Comparison of ENCODE assay signal across 23 cellular contexts in genomic region chrX:50180073-50180940, GRCh38. TPM values are rescaled to one million over a fixed set of nuclear protein-coding genes. Genes with fewer than 3 reads are reported as not detected.
A peak's percentile ranks its signal among the peaks of the same experiment; 100 is the strongest.
DNase-seq lines count a peak whose midpoint lies in the region; ATAC-seq, FAIRE-seq and TF ChIP-seq lines count a peak whose summit lies in the region.
"Had no signal": no experiment of that assay in that cellular context is flagged by ENCODE, and none has a peak within 500 bp of the region (broad histone marks: within the 10 kb centered on the region; RNA-seq: fewer than 3 reads in every experiment).

No MANE protein-coding gene starts in this region.

- H3K27me3 Mint-ChIP-seq in Caco-2 (ENCODE audit: insufficient read depth, unreplicated experiment): no peaks in the 10 kb centered on the region

- no peaks in the 10 kb centered on the region for H3K27me3 ChIP-seq in Caco-2 (replicated peaks; ENCODE audit: control insufficient read depth, insufficient read depth, low read length)
- H3K27me3 ChIP-seq in HepG2 (ENCODE audit: control insufficient read depth in 1 of 2, insufficient read depth in 2 of 2, low read length in 2 of 2): no peaks in the 10 kb centered on the region
- H3K27me3 ChIP-seq: SJSA1, stomach, upper lobe of right lung had no signal

- 5% methylated on average over 10 of the region's 10 CpGs for WGBS in HepG2 (ENCODE audit: low lambda C conversion rate)

- no peaks in the 10 kb centered on the region for H3K36me3 ChIP-seq in Caco-2 (ENCODE audit: control insufficient read depth, insufficient read depth, low read length)
- H3K36me3 ChIP-seq in HepG2 (replicated peaks in 1 of 2; ENCODE audit: control insufficient read depth in 1 of 2, insufficient read depth in 2 of 2, low read length in 2 of 2): no peaks in the 10 kb centered on the region
- H3K36me3 ChIP-seq: SJSA1, stomach, upper lobe of right lung had no signal

- no peak for TF ChIP-seq POLR2A in HepG2 (IDR thresholded peaks at IDR 0.05; ENCODE audit: insufficient read depth in 1 of 2, low read depth in 2 of 2, low read length in 2 of 2)

- H3K4me3 Mint-ChIP-seq in Caco-2 (ENCODE audit: unreplicated experiment): peak overlapping the region; percentile 0
- H3K4me3 Mint-ChIP-seq: CD4-positive, CD25-positive, alpha-beta regulatory T cell; memory B cell; natural killer cell treated with Interleukin-12 subunit alpha and Interleukin-12 subunit beta and Interleukin-15 and Interleukin-18, amount 100 ng/mL, for 72 hours had no signal

- H3K4me3 ChIP-seq in Caco-2 (ENCODE audit: low read depth, low read length): no peak overlapping the region
- peak overlapping the region in 2 of 3 experiments; percentile 15 to 23; a peak in 3 of 6 replicates for H3K4me3 ChIP-seq in HepG2 (replicated peaks in 1 of 3; ENCODE audit: insufficient read depth in 1 of 3, low read depth in 2 of 3, low read length in 3 of 3)
- H3K4me3 ChIP-seq: PC-9, SJSA1, stomach, upper lobe of right lung had no signal

- FAIRE-seq in HepG2 (lab: Jason Lieb, UNC): peak; percentile 93

- no peaks in the 10 kb centered on the region for H3K79me2 ChIP-seq in HepG2 (ENCODE audit: insufficient read depth, low read length)

- BruUV-seq in Caco-2 (replicated peaks; lab: Mats Ljungman, UMichigan) (no TSS peak), HepG2 (replicated peaks; lab: Mats Ljungman, UMichigan) (no TSS peak)

- H3K27ac ChIP-seq in HepG2 (ENCODE audit: extremely low read length, insufficient read depth, low read length): peak overlapping the region; percentile 69
- H3K27ac ChIP-seq: PC-9, SJSA1, stomach, upper lobe of right lung had no signal

- intact Hi-C loops in Caco-2 (cut with micrococcal nuclease; ENCODE audit: unreplicated experiment): no loop called here
- intact Hi-C loops in HepG2 (cut with micrococcal nuclease; ENCODE audit: unreplicated experiment): no loop called here

- DNase-seq in Caco-2: peak in 1 of 2 experiments; percentile 5
- peak; percentile 24 for DNase-seq in SK-MEL-5 (ENCODE audit: low read depth, low spot score)
- DNase-seq in HepG2 (ENCODE audit: low spot score): peak; percentile 66
- DNase-seq in NCI-H524 (lab: John Stamatoyannopoulos, UW): no peak
- DNase-seq in ecto neural progenitor cell (ENCODE audit: low spot score): no peak
- no peak for DNase-seq in EL
- DNase-seq: activated effector memory CD4-positive, alpha-beta T cell treated with Interleukin-2 at 50 U/mL for 16 hours; caudate nucleus; NCI-H187 treated with DMSO at 0.1 percent for 48 hours; NCI-H510A; PC-9; posterior cingulate gyrus; stomach; T-helper 9 cell; upper lobe of right lung had no signal

- CTCF ChIA-PET in Caco-2 (lab: Charles Lee): no interaction called here
- CTCF ChIA-PET in HepG2 (lab: Yijun Ruan, JAX; ENCODE audit: low intra/inter-chr PET ratio, low total read pairs): no interaction called here

- H3K27ac Mint-ChIP-seq in Caco-2 (ENCODE audit: unreplicated experiment): no peak overlapping the region
- H3K27ac Mint-ChIP-seq: CD4-positive, CD25-positive, alpha-beta regulatory T cell; memory B cell; natural killer cell treated with Interleukin-12 subunit alpha and Interleukin-12 subunit beta and Interleukin-15 and Interleukin-18, amount 100 ng/mL, for 72 hours had no signal

- POLR2A ChIA-PET in Caco-2 (lab: Charles Lee): interaction anchor here (0.6 to 0.7 kb wide), 2 partner anchors 71 to 446 kb away, joined by 7 to 11 read pairs; no protein-coding TSS in a partner anchor
- POLR2A ChIA-PET in HepG2 (lab: Yijun Ruan, JAX): interaction anchor here (1.0 to 1.1 kb wide), 2 partner anchors 26 to 252 kb away, joined by 3 read pairs; no protein-coding TSS in a partner anchor

- no peaks in the 10 kb centered on the region for H3K36me3 Mint-ChIP-seq in Caco-2 (ENCODE audit: insufficient read depth, unreplicated experiment)
- H3K36me3 Mint-ChIP-seq: CD4-positive, CD25-positive, alpha-beta regulatory T cell; memory B cell; natural killer cell treated with Interleukin-12 subunit alpha and Interleukin-12 subunit beta and Interleukin-15 and Interleukin-18, amount 100 ng/mL, for 72 hours had no signal

- H3K4me1 Mint-ChIP-seq in Caco-2 (ENCODE audit: low read depth, unreplicated experiment): peaks cover 8% of the 10 kb centered on the region

- no peaks in the 10 kb centered on the region for H4K20me1 ChIP-seq in HepG2 (ENCODE audit: insufficient read depth, low read length)

- H2AFZ ChIP-seq in HepG2 (ENCODE audit: low read length): peak overlapping the region; percentile 42
- H2AFZ ChIP-seq: PC-9 had no signal

- TF ChIP-seq RAD21 in HepG2 (CRISPR knock-in tag; IDR thresholded peaks at IDR 0.05): no peak

- TF ChIP-seq EP300 in HepG2 (IDR thresholded peaks at IDR 0.05; ENCODE audit: low read depth in 2 of 2, low read length in 2 of 2) (no peak), HepG2 (CRISPR knock-in tag; IDR thresholded peaks at IDR 0.05; ENCODE audit: borderline replicate concordance) (no peak)

- H3K4me2 ChIP-seq in HepG2 (ENCODE audit: low read depth, low read length): peak overlapping the region; percentile 72
- H3K4me2 ChIP-seq: PC-9 had no signal

- H3K4me1 ChIP-seq in Caco-2: no peaks in the 10 kb centered on the region
- H3K4me1 ChIP-seq in HepG2 (ENCODE audit: insufficient read depth, low read length): peaks cover 29% of the 10 kb centered on the region
- H3K4me1 ChIP-seq: SJSA1, stomach, upper lobe of right lung had no signal

- TF ChIP-seq CTCF in Caco-2 (IDR thresholded peaks at IDR 0.05; ENCODE audit: insufficient read depth in 1 of 2, low read depth in 1 of 2, low read length in 1 of 2, severe bottlenecking in 1 of 2, unreplicated experiment in 1 of 2): no peak
- TF ChIP-seq CTCF in HepG2 (CRISPR knock-in tag; IDR thresholded peaks at IDR 0.05): no peak

- in situ Hi-C loops in SK-MEL-5 (cut with HindIII; ENCODE audit: low pct_unique_long_range_greater_than_20kb, low sequenced_read_pairs): no loop called here
- in situ Hi-C loops in HepG2 (cut with HindIII; ENCODE audit: extremely low pct_ligation_motif_present, low pct_unique_long_range_greater_than_20kb): no loop called here

- H3K9ac ChIP-seq in HepG2 (ENCODE audit: insufficient read depth, low read depth, low read length): 0 out of 2 replicates have a peak overlapping the region, but pooled peaks have one; percentile 26

- ATAC-seq in HG03175 (IDR thresholded peaks at IDR 0.05; ENCODE audit: unreplicated experiment): peak; percentile 46
- peak; percentile 90 for ATAC-seq in HepG2
- no peak for ATAC-seq in HG03378 (IDR thresholded peaks at IDR 0.05; ENCODE audit: unreplicated experiment)
- ATAC-seq: natural killer cell treated with Interleukin-12 subunit alpha and Interleukin-12 subunit beta and Interleukin-15 and Interleukin-18, amount 100 ng/mL, for 72 hours; upper lobe of right lung had no signal

- H3K9me3 ChIP-seq in Caco-2: no peaks in the 10 kb centered on the region
- no peaks in the 10 kb centered on the region for H3K9me3 ChIP-seq in HepG2 (ENCODE audit: low read length)
- H3K9me3 ChIP-seq: SJSA1, stomach, upper lobe of right lung had no signal

- no peaks in the 10 kb centered on the region for H3K9me3 Mint-ChIP-seq in Caco-2 (ENCODE audit: unreplicated experiment)
- H3K9me3 Mint-ChIP-seq: memory B cell; natural killer cell treated with Interleukin-12 subunit alpha and Interleukin-12 subunit beta and Interleukin-15 and Interleukin-18, amount 100 ng/mL, for 72 hours had no signal

RNA-seq across cellular contexts. Expression of gene AKAP4, which starts 20.5 kb away (rescaled TPM):
- total RNA-seq in Caco-2 (2022) (not detected in 2 replicates), HepG2 (2016; rRNA removed; fragmentation: Illumina TruSeq; extraction: Trizol) (not detected in 2 replicates)
- not detected in 2 replicates for total RNA-seq in SK-MEL-5 (2014; rRNA removed; shearing (Covaris generic))
- polyA plus RNA-seq in SK-MEL-5 (2015; cell fraction: cytosol; rRNA removed): not detected in 2 replicates
- not detected in 2 replicates for polyA plus RNA-seq in SK-MEL-5 (2015; cell fraction: nucleus; rRNA removed)
- not detected in 2 replicates for total RNA-seq in HepG2 (2016; cell fraction: cytosol; rRNA removed; fragmentation: Illumina TruSeq; extraction: Trizol; ENCODE audit: low read depth)
- not detected in 2 replicates for total RNA-seq in HepG2 (2016; cell fraction: insoluble cytoplasmic fraction; rRNA removed; fragmentation: Illumina TruSeq; extraction: Trizol)
- total RNA-seq in HepG2 (2016; cell fraction: membrane; rRNA removed; fragmentation: Illumina TruSeq; extraction: Trizol): not detected in 2 replicates
- total RNA-seq in HepG2 (2016; cell fraction: nucleus; rRNA removed; fragmentation: Illumina TruSeq; extraction: Trizol): not detected in 2 replicates
- not detected in 2 replicates for polyA plus RNA-seq in HepG2 (2011; rRNA removed)
- polyA plus RNA-seq in HepG2 (2011; cell fraction: cytosol; rRNA removed): not detected in 2 replicates
- polyA plus RNA-seq in HepG2 (2011; cell fraction: nucleus; rRNA removed): not detected in 2 replicates
- polyA plus RNA-seq in HepG2 (2012): not detected in 2 replicates
- not detected in 2 replicates for polyA plus RNA-seq in HepG2 (2016; cell fraction: cytosol; fragmentation: Illumina TruSeq; extraction: Trizol; ENCODE audit: low read depth)
- not detected in 2 replicates for polyA plus RNA-seq in HepG2 (2016; cell fraction: insoluble cytoplasmic fraction; fragmentation: Illumina TruSeq; extraction: Trizol; ENCODE audit: low read depth)
- not detected in 2 replicates for polyA plus RNA-seq in HepG2 (2016; cell fraction: membrane; fragmentation: Illumina TruSeq; extraction: Trizol; ENCODE audit: low read depth)
- polyA plus RNA-seq in HepG2 (2016; cell fraction: nucleus; fragmentation: Illumina TruSeq; extraction: Trizol; ENCODE audit: insufficient read depth, low read depth): not detected in 2 replicates
- polyA minus RNA-seq in HepG2 (2011; rRNA and poly(A)+ RNA removed; ENCODE audit: low replicate concordance): 0.09 TPM in 1 of 2 replicates, not detected in the other
- polyA minus RNA-seq in HepG2 (2011; cell fraction: cytosol; rRNA and poly(A)+ RNA removed): not detected in 2 replicates
- not detected in 2 replicates for polyA minus RNA-seq in HepG2 (2011; cell fraction: nucleus; rRNA and poly(A)+ RNA removed)
- total RNA-seq: CD4-positive, CD25-positive, alpha-beta regulatory T cell; Daoy; fibroblast of lung; natural killer cell treated with Interleukin-12 subunit alpha and Interleukin-12 subunit beta and Interleukin-15 and Interleukin-18, amount 100 ng/mL, for 72 hours; PC-9; SJSA1; stomach; upper lobe of right lung had no signal
- polyA plus RNA-seq: CD4-positive, CD25-positive, alpha-beta regulatory T cell; fibroblast of lung; stomach had no signal

RNA-seq across cellular contexts. Expression of gene CCNB3, which starts 24.3 kb away (rescaled TPM):
- total RNA-seq in Caco-2 (2022) (0.82 and 2.1 TPM in 2 replicates), HepG2 (2016; rRNA removed; fragmentation: Illumina TruSeq; extraction: Trizol) (0.04 and 0.11 TPM in 2 replicates)
- 1.0 and 1.1 TPM in 2 replicates for total RNA-seq in SK-MEL-5 (2014; rRNA removed; shearing (Covaris generic))
- 0.24 and 2.1 TPM in 2 replicates for polyA plus RNA-seq in SK-MEL-5 (2015; cell fraction: cytosol; rRNA removed)
- polyA plus RNA-seq in SK-MEL-5 (2015; cell fraction: nucleus; rRNA removed): 0.08 and 0.81 TPM in 2 replicates
- 0.10 TPM in 1 of 2 replicates, not detected in the other for total RNA-seq in HepG2 (2016; cell fraction: cytosol; rRNA removed; fragmentation: Illumina TruSeq; extraction: Trizol; ENCODE audit: low read depth)
- 0.02 and 0.06 TPM in 2 replicates for total RNA-seq in HepG2 (2016; cell fraction: insoluble cytoplasmic fraction; rRNA removed; fragmentation: Illumina TruSeq; extraction: Trizol)
- total RNA-seq in HepG2 (2016; cell fraction: membrane; rRNA removed; fragmentation: Illumina TruSeq; extraction: Trizol): not detected in 2 replicates
- total RNA-seq in HepG2 (2016; cell fraction: nucleus; rRNA removed; fragmentation: Illumina TruSeq; extraction: Trizol): 0.06 and 1.6 TPM in 2 replicates
- 0.07 TPM in 1 of 2 replicates, not detected in the other for polyA plus RNA-seq in HepG2 (2011; rRNA removed)
- polyA plus RNA-seq in HepG2 (2011; cell fraction: cytosol; rRNA removed): 0.03 TPM in 1 of 2 replicates, not detected in the other
- polyA plus RNA-seq in HepG2 (2011; cell fraction: nucleus; rRNA removed): 0.05 and 1.1 TPM in 2 replicates
- polyA plus RNA-seq in HepG2 (2012): 0.03 and 0.04 TPM in 2 replicates
- not detected in 2 replicates for polyA plus RNA-seq in HepG2 (2016; cell fraction: cytosol; fragmentation: Illumina TruSeq; extraction: Trizol; ENCODE audit: low read depth)
- polyA plus RNA-seq in HepG2 (2016; cell fraction: insoluble cytoplasmic fraction; fragmentation: Illumina TruSeq; extraction: Trizol; ENCODE audit: low read depth): not detected in 2 replicates
- not detected in 2 replicates for polyA plus RNA-seq in HepG2 (2016; cell fraction: membrane; fragmentation: Illumina TruSeq; extraction: Trizol; ENCODE audit: low read depth)
- 0.29 TPM in 1 of 2 replicates, not detected in the other for polyA plus RNA-seq in HepG2 (2016; cell fraction: nucleus; fragmentation: Illumina TruSeq; extraction: Trizol; ENCODE audit: insufficient read depth, low read depth)
- 1.0 TPM in 1 of 2 replicates, not detected in the other for polyA minus RNA-seq in HepG2 (2011; rRNA and poly(A)+ RNA removed; ENCODE audit: low replicate concordance)
- polyA minus RNA-seq in HepG2 (2011; cell fraction: cytosol; rRNA and poly(A)+ RNA removed): not detected in 2 replicates
- polyA minus RNA-seq in HepG2 (2011; cell fraction: nucleus; rRNA and poly(A)+ RNA removed): not detected in 2 replicates
- polyA plus RNA-seq: CD4-positive, CD25-positive, alpha-beta regulatory T cell had no signal

Comparison
In these comparisons a context has a peak if more than half of its experiments do, and no peak if none do; other contexts are left out.
1. DNase-seq: peak in SK-MEL-5 (single experiment) and HepG2 (single experiment); none in NCI-H524 (0 of 2), ecto neural progenitor cell (single experiment) and EL (single experiment).